In genomic region chr20:34680586-34680985, GRCh38 we compare ENCODE assay signal across 17 cellular contexts. TPM values are rescaled to one million over a fixed set of nuclear protein-coding genes. Genes with fewer than 3 reads are reported as not detected.
A peak's percentile ranks its signal among the peaks of the same experiment; 100 is the strongest.
DNase-seq lines count a peak whose midpoint lies in the region; ATAC-seq and TF ChIP-seq lines count a peak whose summit lies in the region.
"Had no signal": no experiment of that assay in that cellular context is flagged by ENCODE, and none has a peak within 500 bp of the region (broad histone marks: within the 10 kb centered on the region; RNA-seq: fewer than 3 reads in every experiment).

No MANE protein-coding gene starts in this region.

- H3K4me3 Mint-ChIP-seq in stimulated activated naive CD8-positive, alpha-beta T cell treated with anti-CD3 and anti-CD28 coated beads, Interleukin-15, amount 100 ng/mL, for 72 hours = peak overlapping the region in 1 of 2 donors; percentile 26
- H3K4me3 Mint-ChIP-seq: B cell had no signal

- peaks cover 24% of the 10 kb centered on the region for H3K4me1 Mint-ChIP-seq in stimulated activated naive CD8-positive, alpha-beta T cell treated with anti-CD3 and anti-CD28 coated beads, Interleukin-15, amount 100 ng/mL, for 72 hours

- H3K9ac ChIP-seq in adipocyte (ENCODE audit: low read length) = no peak overlapping the region

- DNase-seq in stimulated activated naive CD8-positive, alpha-beta T cell treated with anti-CD3 and anti-CD28 coated beads, Interleukin-15, amount 100 ng/mL, for 72 hours = no peak
- DNase-seq in stimulated activated naive CD8-positive, alpha-beta T cell treated with anti-CD3 and anti-CD28 coated beads, Interleukin-15, Interleukin-2, amounts not matched to agents 100 U/mL and 50 U/mL, for 24 hours = no peak
- peak; percentile 30 for DNase-seq in NOMO-1 treated with dmso at 0.1 percent for 144 hours (lab: John Stamatoyannopoulos, UW; ENCODE audit: unreplicated experiment)
- peak; percentile 11 for DNase-seq in adipocyte (ENCODE audit: low read depth)
- DNase-seq in WERI-Rb-1 = no peak
- DNase-seq in H4 (ENCODE audit: low spot score) = no peak
- DNase-seq: activated T-cell treated with anti-CD3 and anti-CD28 coated beads for 4 hours, amygdala, glutamatergic neuron, islet precursor cell, NCI-H1105, NCI-H226, occipital lobe, Peyer's patch had no signal

- no peaks in the 10 kb centered on the region for H3K9me3 Mint-ChIP-seq in stimulated activated naive CD8-positive, alpha-beta T cell treated with anti-CD3 and anti-CD28 coated beads, Interleukin-15, amount 100 ng/mL, for 72 hours

- H3K27ac ChIP-seq in WERI-Rb-1 = no peak overlapping the region
- H3K27ac ChIP-seq: Peyer's patch had no signal

- H3K27ac Mint-ChIP-seq in stimulated activated naive CD8-positive, alpha-beta T cell treated with anti-CD3 and anti-CD28 coated beads, Interleukin-15, amount 100 ng/mL, for 72 hours = peak overlapping the region; percentile 77 to 95
- H3K27ac Mint-ChIP-seq: B cell had no signal

- H3K27me3 Mint-ChIP-seq in stimulated activated naive CD8-positive, alpha-beta T cell treated with anti-CD3 and anti-CD28 coated beads, Interleukin-15, amount 100 ng/mL, for 72 hours = no peaks in the 10 kb centered on the region
- H3K27me3 Mint-ChIP-seq: B cell had no signal

- H3K27me3 ChIP-seq in adipocyte (replicated peaks; ENCODE audit: control insufficient read depth, insufficient read depth, low read length) (no peaks in the 10 kb centered on the region), WERI-Rb-1 (ENCODE audit: insufficient read depth, low read depth, severe bottlenecking) (no peaks in the 10 kb centered on the region)
- H3K27me3 ChIP-seq: Peyer's patch had no signal

- ATAC-seq in stimulated activated naive CD8-positive, alpha-beta T cell treated with anti-CD3 and anti-CD28 coated beads, Interleukin-15, amount 100 ng/mL, for 72 hours = peak; percentile 21
- ATAC-seq in stimulated activated naive CD8-positive, alpha-beta T cell treated with anti-CD3 and anti-CD28 coated beads, Interleukin-15, Interleukin-2, amounts not matched to agents 100 U/mL and 50 U/mL, for 24 hours = no peak
- ATAC-seq in SK-N-SH treated with all-trans-retinoic acid at 6 μM for 48 hours = no peak
- no peak for ATAC-seq in HG03442 (IDR thresholded peaks at IDR 0.05; ENCODE audit: unreplicated experiment)

- H3K4me1 ChIP-seq in adipocyte (ENCODE audit: control insufficient read depth, insufficient read depth, low read length) = peaks cover 5% of the 10 kb centered on the region

- no peak overlapping the region for H3K4me3 ChIP-seq in adipocyte (ENCODE audit: low read length)
- H3K4me3 ChIP-seq in WERI-Rb-1 (ENCODE audit: low read depth, low read length) = no peak overlapping the region
- H3K4me3 ChIP-seq: Peyer's patch had no signal

- TF ChIP-seq CTCF in WERI-Rb-1 (IDR thresholded peaks at IDR 0.05; ENCODE audit: low read depth, low read length) = no peak

- H3K36me3 ChIP-seq in adipocyte (ENCODE audit: control insufficient read depth, insufficient read depth, low read length, severe bottlenecking) (no peaks in the 10 kb centered on the region), WERI-Rb-1 (no peaks in the 10 kb centered on the region)
- H3K36me3 ChIP-seq: Peyer's patch had no signal

- no peaks in the 10 kb centered on the region for H3K9me3 ChIP-seq in adipocyte (ENCODE audit: control insufficient read depth, low read length)
- no peaks in the 10 kb centered on the region for H3K9me3 ChIP-seq in WERI-Rb-1 (ENCODE audit: severe bottlenecking)
- H3K9me3 ChIP-seq: Peyer's patch had no signal

TF ChIP-seq in SK-N-SH treated with all-trans-retinoic acid at 6 μM for 48 hours, 23 proteins besides CTCF, POLR2A, EP300 and RAD21:
- TF ChIP-seq CREB5 (CRISPR knock-in tag; IDR thresholded peaks at IDR 0.05; ENCODE audit: low read depth) (no peak), CSDC2 (CRISPR knock-in tag; IDR thresholded peaks at IDR 0.05) (no peak), ZFP30 (CRISPR knock-in tag; IDR thresholded peaks at IDR 0.05) (no peak), ZNF565 (CRISPR knock-in tag; conservative IDR thresholded peaks at IDR 0.05; ENCODE audit: low read depth) (no peak), POU6F1 (CRISPR knock-in tag; IDR thresholded peaks at IDR 0.05; ENCODE audit: borderline replicate concordance, low read depth) (no peak), TOX (CRISPR knock-in tag; IDR thresholded peaks at IDR 0.05; ENCODE audit: borderline replicate concordance) (no peak), BACH2 (CRISPR knock-in tag; IDR thresholded peaks at IDR 0.05; ENCODE audit: borderline replicate concordance) (no peak), CSRNP3 (CRISPR knock-in tag; IDR thresholded peaks at IDR 0.05) (no peak), SNAI2 (CRISPR knock-in tag; IDR thresholded peaks at IDR 0.05) (no peak), RARB (CRISPR knock-in tag; IDR thresholded peaks at IDR 0.05) (no peak), TCF4 (CRISPR knock-in tag; IDR thresholded peaks at IDR 0.05; ENCODE audit: borderline replicate concordance) (no peak), ZNF8 (CRISPR knock-in tag; IDR thresholded peaks at IDR 0.05) (no peak)

RNA-seq across cellular contexts. Expression of gene PIGU, which starts 3.7 kb away (rescaled TPM):
- total RNA-seq in H4 (2014; rRNA removed; shearing (Covaris generic)) = 20.9 and 35.8 TPM in 2 replicates

RNA-seq across cellular contexts. Expression of gene TP53INP2, which starts 23.6 kb away (rescaled TPM):
- total RNA-seq in H4 (2014; rRNA removed; shearing (Covaris generic)) = 4.2 and 6.1 TPM in 2 replicates

Comparison
In these comparisons a context has a peak if more than half of its experiments do, and no peak if none do; other contexts are left out.
1. DNase-seq: peak in NOMO-1 treated with dmso at 0.1 percent for 144 hours (single experiment) and adipocyte (single experiment); none in stimulated activated naive CD8-positive, alpha-beta T cell treated with anti-CD3 and anti-CD28 coated beads, Interleukin-15, amount 100 ng/mL, for 72 hours (0 of 2), stimulated activated naive CD8-positive, alpha-beta T cell treated with anti-CD3 and anti-CD28 coated beads, Interleukin-15, Interleukin-2, amounts not matched to agents 100 U/mL and 50 U/mL, for 24 hours (single experiment), WERI-Rb-1 (single experiment) and H4 (single experiment).